8 cellular contexts compared by ENCODE assay signal in genomic region chr14:74571901-74572828, GRCh38. TPM values are rescaled to one million over a fixed set of nuclear protein-coding genes. Genes with fewer than 3 reads are reported as not detected.
DNase-seq lines count a peak whose midpoint lies in the region; ATAC-seq and TF ChIP-seq lines count a peak whose summit lies in the region.

No MANE protein-coding gene starts in this region.

- H3K27me3 ChIP-seq in body of pancreas (no peaks in the 10 kb centered on the region), mesenchymal stem cell (ENCODE audit: control insufficient read depth in 1 of 2, insufficient read depth in 1 of 2, low read length in 2 of 2) (no peaks in the 10 kb centered on the region), upper lobe of left lung (no peaks in the 10 kb centered on the region)

- 51 to 63% methylated on average over 13 of the region's 13 CpGs for WGBS in body of pancreas, 2 donors
- WGBS in mesenchymal stem cell: 31% methylated on average over 11 of the region's 13 CpGs
- WGBS in upper lobe of left lung, 2 donors: 38 to 48% methylated on average over 13 of the region's 13 CpGs

- TF ChIP-seq CTCF in body of pancreas (IDR thresholded peaks at IDR 0.05): no peak
- TF ChIP-seq CTCF in upper lobe of left lung (IDR thresholded peaks at IDR 0.05): no peak

- no peak for TF ChIP-seq EP300 in upper lobe of left lung (IDR thresholded peaks at IDR 0.05)

- H3K9ac ChIP-seq in mesenchymal stem cell (ENCODE audit: low read length): peak overlapping the region; percentile 86

- H3K27ac ChIP-seq in body of pancreas (peak overlapping the region in 2 of 4 donors; percentile 39 to 48), mesenchymal stem cell (ENCODE audit: low read length, poor library complexity, severe bottlenecking) (peak overlapping the region; percentile 100), upper lobe of left lung (peak overlapping the region; percentile 70 to 79 (median 73))

- H2BK120ac ChIP-seq in mesenchymal stem cell (ENCODE audit: low read depth, low read length): peak overlapping the region; percentile 85

- H3K4me3 ChIP-seq in body of pancreas (no peak overlapping the region), mesenchymal stem cell (ENCODE audit: insufficient read depth in 1 of 2, low read depth in 1 of 2, low read length in 2 of 2) (peak overlapping the region in 1 of 2 experiments; percentile 56), upper lobe of left lung (no peak overlapping the region)

- peak overlapping the region; percentile 70 to 88 for H2BK12ac ChIP-seq in mesenchymal stem cell (ENCODE audit: low read length in 2 of 2)

- peaks cover 6% of the 10 kb centered on the region for H3K79me1 ChIP-seq in mesenchymal stem cell (replicated peaks; ENCODE audit: low read length, poor library complexity, severe bottlenecking)

- intact Hi-C loops in body of pancreas (cut with DNase I): no loop called here

- H2AK5ac ChIP-seq in mesenchymal stem cell (ENCODE audit: low read length, severe bottlenecking): peak overlapping the region; percentile 63

- H3K9me3 ChIP-seq in body of pancreas: no peaks in the 10 kb centered on the region
- H3K9me3 ChIP-seq in mesenchymal stem cell (ENCODE audit: control insufficient read depth, low read length): no peaks in the 10 kb centered on the region
- no peaks in the 10 kb centered on the region for H3K9me3 ChIP-seq in upper lobe of left lung

- no peak overlapping the region for H2AFZ ChIP-seq in mesenchymal stem cell (ENCODE audit: low read depth, low read length)

- no peaks in the 10 kb centered on the region for H3K4me1 ChIP-seq in body of pancreas
- peaks cover 55% of the 10 kb centered on the region for H3K4me1 ChIP-seq in mesenchymal stem cell (ENCODE audit: control insufficient read depth, insufficient read depth, low read depth, low read length)
- peaks cover 46 to 67% (median 49%) of the 10 kb centered on the region in 4 donors for H3K4me1 ChIP-seq in upper lobe of left lung

- H4K8ac ChIP-seq in mesenchymal stem cell (ENCODE audit: low read length): peak overlapping the region; percentile 85

- no peak for TF ChIP-seq POLR2A in body of pancreas (IDR thresholded peaks at IDR 0.05)
- no peak for TF ChIP-seq POLR2A in upper lobe of left lung (IDR thresholded peaks at IDR 0.05)

- H4K91ac ChIP-seq in mesenchymal stem cell (ENCODE audit: low read length): peak overlapping the region; percentile 88

- H2BK5ac ChIP-seq in mesenchymal stem cell (ENCODE audit: low read depth, low read length, poor library complexity, severe bottlenecking): peak overlapping the region; percentile 94

- peak; percentile 54 for ATAC-seq in body of pancreas
- peak; percentile 63 to 87 for ATAC-seq in upper lobe of left lung (ENCODE audit: low FRiP score in 2 of 2)

- H3K4ac ChIP-seq in mesenchymal stem cell (ENCODE audit: low read depth in 1 of 2, low read length in 2 of 2): peak overlapping the region; percentile 78 to 90

- no peaks in the 10 kb centered on the region for H3K36me3 ChIP-seq in body of pancreas (replicated peaks in 1 of 2; ENCODE audit: insufficient read depth in 1 of 2, low read depth in 2 of 2)
- H3K36me3 ChIP-seq in mesenchymal stem cell (ENCODE audit: control insufficient read depth in 1 of 2, insufficient read depth in 2 of 2, low read depth in 1 of 2, low read length in 2 of 2): peaks cover 29 to 33% of the 10 kb centered on the region in 2 experiments
- H3K36me3 ChIP-seq in upper lobe of left lung: no peaks in the 10 kb centered on the region

- no peak overlapping the region for H3K23ac ChIP-seq in mesenchymal stem cell (ENCODE audit: low read length in 2 of 2)

- DNase-seq in GM04504 (ENCODE audit: low read depth) (peak; percentile 98), NCI-H524 (lab: John Stamatoyannopoulos, UW) (peak; percentile 80 to 94), body of pancreas (peak in 1 of 4 donors; percentile 50), mesenchymal stem cell (peak; percentile 100), upper lobe of left lung (no peak), NCI-H345 (lab: John Stamatoyannopoulos, UW) (no peak)
- DNase-seq in effector CD4-positive, alpha-beta T cell: no peak
- no peak for DNase-seq in activated effector memory CD4-positive, alpha-beta T cell treated with Interleukin-2 at 50 U/mL for 16 hours

- no peak overlapping the region for H2BK15ac ChIP-seq in mesenchymal stem cell (ENCODE audit: low read depth, poor library complexity, severe bottlenecking)

- H3K18ac ChIP-seq in mesenchymal stem cell (ENCODE audit: low read depth in 1 of 2, low read length in 2 of 2): peak overlapping the region; percentile 73 to 97

- H3K14ac ChIP-seq in mesenchymal stem cell (ENCODE audit: low read length in 2 of 2): no peak overlapping the region

- peak overlapping the region; percentile 58 for H3K4me2 ChIP-seq in mesenchymal stem cell (ENCODE audit: low read length, poor library complexity, severe bottlenecking)

RNA-seq across cellular contexts. Expression of gene LTBP2, which starts 39.9 kb away (rescaled TPM):
- total RNA-seq in body of pancreas: 10 to 100 TPM; 15.8 to 20.4 TPM
- 16.6 TPM for polyA plus RNA-seq in mesenchymal stem cell (2013, experiment 1 of 2)
- polyA plus RNA-seq in mesenchymal stem cell (2013, experiment 2 of 2): 16.0 TPM
- total RNA-seq in upper lobe of left lung: 100 to 1,000 TPM in 2 of 6 donors, 10 to 100 TPM in 4; 19.7 to 136 (median 77.6) TPM

Comparison
In these comparisons a context has a peak if more than half of its experiments do, and no peak if none do; other contexts are left out.
1. DNase-seq: peak in GM04504 (single experiment), NCI-H524 (2 of 2) and mesenchymal stem cell (single experiment); none in upper lobe of left lung (0 of 2), effector CD4-positive, alpha-beta T cell (single experiment), NCI-H345 (single experiment) and activated effector memory CD4-positive, alpha-beta T cell treated with Interleukin-2 at 50 U/mL for 16 hours (single experiment).